Comparison of ENCODE assay signal across 11 cellular contexts in the genomic region with DNA sequence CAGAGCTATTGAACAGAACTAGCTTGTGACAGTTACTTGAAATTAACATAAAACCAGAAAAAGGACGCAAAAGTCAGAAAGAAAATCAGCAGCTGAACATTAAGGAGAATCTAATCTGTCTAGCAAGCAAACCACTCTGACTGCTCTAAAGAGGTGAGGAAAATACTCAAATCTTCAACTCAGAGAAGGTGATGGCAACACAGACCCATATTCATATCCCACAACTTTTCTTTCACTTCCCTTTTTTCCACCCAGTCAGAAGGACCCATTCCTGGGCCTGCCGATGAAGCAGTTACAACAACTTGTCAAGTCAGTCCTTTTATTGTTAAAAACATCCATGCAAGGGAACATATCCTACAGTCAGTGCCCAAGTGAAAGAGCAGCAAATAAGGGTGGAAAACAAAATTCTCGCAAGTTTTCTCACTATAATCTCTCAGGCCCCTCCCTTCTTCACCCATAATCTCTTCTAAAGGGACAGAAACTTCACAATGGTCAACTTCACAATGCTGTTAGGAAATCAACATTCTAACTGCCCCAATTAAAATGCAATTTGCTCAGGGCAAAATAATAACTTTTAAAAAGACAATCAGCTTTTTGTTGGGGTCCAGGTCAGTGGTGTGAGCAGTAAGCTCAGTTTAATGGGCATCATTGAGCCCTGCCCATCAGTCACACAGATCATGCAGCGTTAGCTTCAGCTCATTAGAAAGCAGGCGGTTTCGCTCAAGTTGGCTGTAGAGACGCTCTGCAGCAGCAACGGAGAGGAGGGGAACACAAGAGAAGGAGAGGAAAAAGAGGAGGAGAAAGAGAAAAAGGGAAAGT. TPM values are rescaled to one million over a fixed set of nuclear protein-coding genes. Genes with fewer than 3 reads are reported as not detected.
DNase-seq lines count a peak whose midpoint lies in the region; ATAC-seq, FAIRE-seq and TF ChIP-seq lines count a peak whose summit lies in the region.
"Had no signal": no experiment of that assay in that cellular context is flagged by ENCODE, and none has a peak within 500 bp of the region (broad histone marks: within the 10 kb centered on the region; RNA-seq: fewer than 3 reads in every experiment).

No MANE protein-coding gene starts in this region.

- peak overlapping the region; percentile 94 for H3K27ac Mint-ChIP-seq in activated CD8-positive, alpha-beta T cell treated with anti-CD3 and anti-CD28 coated beads, Interleukin-2, amount 10 ng/mL, durations not matched to agents 7 days and 5 days

- H3K36me3 ChIP-seq in neutrophil = peaks cover 87% of the 10 kb centered on the region

- peak overlapping the region; percentile 66 for H3K4me3 Mint-ChIP-seq in activated CD8-positive, alpha-beta T cell treated with anti-CD3 and anti-CD28 coated beads, Interleukin-2, amount 10 ng/mL, durations not matched to agents 7 days and 5 days

- DNase-seq in GM12892 (ENCODE audit: insufficient read length) = no peak
- DNase-seq in activated CD8-positive, alpha-beta T cell treated with anti-CD3 and anti-CD28 coated beads, Interleukin-2, amount 10 ng/mL, durations not matched to agents 7 days and 5 days = no peak
- no peak for DNase-seq in SHP77 (lab: John Stamatoyannopoulos, UW)
- DNase-seq in UCSD-AML1 (lab: John Stamatoyannopoulos, UW; ENCODE audit: unreplicated experiment) = no peak
- DNase-seq in NCI-H1092 (lab: John Stamatoyannopoulos, UW) = no peak
- DNase-seq: NCI-H69 had no signal

- peaks cover 79% of the 10 kb centered on the region for H3K4me1 Mint-ChIP-seq in activated CD8-positive, alpha-beta T cell treated with anti-CD3 and anti-CD28 coated beads, Interleukin-2, amount 10 ng/mL, durations not matched to agents 7 days and 5 days (ENCODE audit: low read depth)

- peak overlapping the region in 1 of 2 experiments; percentile 42 for H3K4me3 ChIP-seq in neutrophil (ENCODE audit: low read depth in 1 of 2, low read length in 1 of 2)
- H3K4me3 ChIP-seq: stomach had no signal

- CTCF ChIA-PET in activated CD8-positive, alpha-beta T cell treated with anti-CD3 and anti-CD28 coated beads, Interleukin-2, amount 10 ng/mL, durations not matched to agents 7 days and 5 days (lab: Charles Lee) = interaction anchor here (1.0 to 3.6 kb wide), 10 partner anchors 9 to 487 kb away, joined by 3 to 23 read pairs (median 8); a partner anchor contains a TSS

- H3K36me3 Mint-ChIP-seq in activated CD8-positive, alpha-beta T cell treated with anti-CD3 and anti-CD28 coated beads, Interleukin-2, amount 10 ng/mL, durations not matched to agents 7 days and 5 days (ENCODE audit: low read depth) = peaks cover 92% of the 10 kb centered on the region

- ATAC-seq in HG03280 (IDR thresholded peaks at IDR 0.05; ENCODE audit: unreplicated experiment) = peak; percentile 30
- peak; percentile 11 for ATAC-seq in activated CD8-positive, alpha-beta T cell treated with anti-CD3 and anti-CD28 coated beads, Interleukin-2, amount 10 ng/mL, durations not matched to agents 7 days and 5 days
- no peak for ATAC-seq in HG03342 (IDR thresholded peaks at IDR 0.05; ENCODE audit: unreplicated experiment)

- no peaks in the 10 kb centered on the region for H3K9me3 Mint-ChIP-seq in activated CD8-positive, alpha-beta T cell treated with anti-CD3 and anti-CD28 coated beads, Interleukin-2, amount 10 ng/mL, durations not matched to agents 7 days and 5 days (ENCODE audit: insufficient read depth)

- TF ChIP-seq CTCF in neutrophil (IDR thresholded peaks at IDR 0.05) = no peak

- no peaks in the 10 kb centered on the region for H3K9me3 ChIP-seq in neutrophil
- H3K9me3 ChIP-seq: stomach had no signal

- POLR2A ChIA-PET in activated CD8-positive, alpha-beta T cell treated with anti-CD3 and anti-CD28 coated beads, Interleukin-2, amount 10 ng/mL, durations not matched to agents 7 days and 5 days (lab: Charles Lee) = interaction anchor here (0.6 to 4.4 kb wide), 14 partner anchors 8 to 1820 kb away, joined by 3 to 84 read pairs (median 5); a partner anchor contains a TSS

- H3K27me3 ChIP-seq in neutrophil = no peaks in the 10 kb centered on the region
- H3K27me3 ChIP-seq: stomach had no signal

- H3K27ac ChIP-seq in neutrophil = peak overlapping the region; percentile 81

- TF ChIP-seq POLR2A in GM12892 (IDR thresholded peaks at IDR 0.05; ENCODE audit: low read depth, low read length) = no peak

- FAIRE-seq in GM12892 (lab: Jason Lieb, UNC) = peak; percentile 60
- FAIRE-seq: frontal cortex had no signal

- H3K27me3 Mint-ChIP-seq in activated CD8-positive, alpha-beta T cell treated with anti-CD3 and anti-CD28 coated beads, Interleukin-2, amount 10 ng/mL, durations not matched to agents 7 days and 5 days (ENCODE audit: low read depth) = no peaks in the 10 kb centered on the region

- H3K4me1 ChIP-seq in neutrophil (ENCODE audit: control insufficient read depth in 1 of 2, insufficient read depth in 1 of 2, low read depth in 1 of 2, low read length in 1 of 2) = peaks cover 83% of the 10 kb centered on the region in 2 experiments

RNA-seq across cellular contexts. Expression of a gene that starts 3.6 kb away (rescaled TPM):
- 0.11 TPM for polyA plus RNA-seq in GM12892 (2012; ENCODE audit: missing spikeins)
- total RNA-seq in activated CD8-positive, alpha-beta T cell treated with anti-CD3 and anti-CD28 coated beads, Interleukin-2, amount 10 ng/mL, durations not matched to agents 7 days and 5 days = under 1 TPM; 0.08 to 0.13 TPM
- polyA plus RNA-seq: stomach had no signal

RNA-seq across cellular contexts. Expression of a gene that starts 33.4 kb away (rescaled TPM):
- 390 TPM for polyA plus RNA-seq in GM12892 (2012; ENCODE audit: missing spikeins)
- 100 to 1,000 TPM; 856 to 880 TPM for total RNA-seq in activated CD8-positive, alpha-beta T cell treated with anti-CD3 and anti-CD28 coated beads, Interleukin-2, amount 10 ng/mL, durations not matched to agents 7 days and 5 days

RNA-seq across cellular contexts. Expression of a gene that starts 47.6 kb away (rescaled TPM):
- not detected for polyA plus RNA-seq in GM12892 (2012; ENCODE audit: missing spikeins)
- not detected for total RNA-seq in activated CD8-positive, alpha-beta T cell treated with anti-CD3 and anti-CD28 coated beads, Interleukin-2, amount 10 ng/mL, durations not matched to agents 7 days and 5 days
- total RNA-seq: frontal cortex, stomach had no signal
- polyA plus RNA-seq: stomach had no signal
